In the genomic region with DNA sequence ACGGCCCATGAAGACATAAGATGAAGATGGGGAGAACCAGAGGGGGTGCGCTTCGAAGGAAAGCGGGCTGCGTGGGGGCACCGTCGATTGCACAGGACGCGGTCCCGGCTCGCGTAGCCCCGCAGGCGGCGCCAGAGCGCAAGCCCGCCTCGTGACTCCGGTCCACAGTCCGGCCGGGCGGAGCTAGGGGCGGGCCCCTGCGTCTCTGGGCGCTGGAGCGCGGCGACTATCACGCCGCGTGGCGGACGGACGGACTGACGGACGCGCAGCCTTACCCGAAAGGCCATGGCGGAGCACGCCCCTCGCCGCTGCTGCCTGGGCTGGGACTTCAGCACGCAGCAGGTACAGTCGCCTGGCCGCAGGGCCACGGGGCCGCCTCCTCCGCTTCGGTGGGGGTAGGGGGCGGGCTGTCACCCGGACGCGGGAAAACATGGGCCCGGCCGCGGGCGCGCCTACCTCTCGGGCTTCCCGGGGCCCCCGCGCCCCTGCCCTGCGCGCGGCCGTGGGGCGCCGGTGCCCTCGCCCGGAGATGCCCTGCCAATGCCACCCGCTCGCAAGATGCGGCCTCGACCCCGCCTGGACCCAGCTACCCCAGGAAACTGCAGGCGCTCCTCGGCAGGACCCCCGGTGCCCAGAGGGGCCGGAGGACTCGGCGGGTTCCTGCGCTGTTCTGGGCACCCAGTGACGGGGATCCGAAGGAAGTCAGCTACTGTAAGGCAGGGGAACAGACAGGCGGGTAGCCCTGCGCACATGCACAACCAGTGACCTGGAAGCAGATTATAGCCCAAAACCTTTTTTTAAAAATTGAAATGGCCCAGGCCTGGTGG, we compare ENCODE assay signal across 8 cellular contexts. TPM values are rescaled to one million over a fixed set of nuclear protein-coding genes. Genes with fewer than 3 reads are reported as not detected.
DNase-seq lines count a peak whose midpoint lies in the region; ATAC-seq and TF ChIP-seq lines count a peak whose summit lies in the region.

A gene (plus strand): TSS at position 202 of the 827 bp plus-strand sequence. CDS start 84 bp downstream, at position 286.

- TF ChIP-seq CTCF in ovary (IDR thresholded peaks at IDR 0.05) (peak; percentile 76 to 92 (median 85)), thyroid gland (IDR thresholded peaks at IDR 0.05) (peak; percentile 38 to 96 (median 77))

- 0 to 2% (median 1%) methylated on average over 56 to 86 of the region's 86 CpGs for WGBS in ovary, 3 donors
- 2 to 5% methylated on average over 22 to 31 of the region's 86 CpGs for WGBS in thyroid gland, 2 donors

- H3K36me3 ChIP-seq in SJSA1 (peaks cover 6% of the 10 kb centered on the region; the same call in 1 of the 2 replicates), ovary (no peaks in the 10 kb centered on the region), thyroid gland (no peaks in the 10 kb centered on the region)

- H3K9me3 ChIP-seq in SJSA1 (replicated peaks), result no peaks in the 10 kb centered on the region; the same call in 1 of the 2 replicates
- H3K9me3 ChIP-seq in ovary, result no peaks in the 10 kb centered on the region
- H3K9me3 ChIP-seq in thyroid gland, result no peaks in the 10 kb centered on the region

- 0 out of 2 replicates have a peak within 1 kb of the TSS, but pooled peaks have one; percentile 3 for H3K27ac ChIP-seq in SJSA1
- no peak within 1 kb of the TSS for H3K27ac ChIP-seq in ovary
- no peak within 1 kb of the TSS for H3K27ac ChIP-seq in thyroid gland

- H3K27me3 ChIP-seq in SJSA1 (replicated peaks) (no peaks in the 10 kb centered on the region), ovary (no peaks in the 10 kb centered on the region), thyroid gland (no peaks in the 10 kb centered on the region)

- peaks cover 4% of the 10 kb centered on the region for H3K4me1 Mint-ChIP-seq in activated naive CD4-positive, alpha-beta T cell treated with anti-CD3 and anti-CD28 coated beads for 36 hours (ENCODE audit: low read depth)

- DNase-seq in EL (peak; percentile 83), HuH-7.5 (ENCODE audit: low spot score) (peak; percentile 87), SJSA1 (ENCODE audit: low read depth in 1 of 2, low spot score in 2 of 2) (peak; percentile 74 to 77), head of caudate nucleus (peak; percentile 52 to 92 (median 84)), ovary (peak; percentile 76 to 89 (median 82)), thyroid gland (peak; percentile 82 to 86)
- DNase-seq in activated naive CD4-positive, alpha-beta T cell treated with anti-CD3 and anti-CD28 coated beads for 36 hours, result peak; percentile 79

- no peak within 1 kb of the TSS for H3K27ac Mint-ChIP-seq in activated naive CD4-positive, alpha-beta T cell treated with anti-CD3 and anti-CD28 coated beads for 36 hours

- H3K27me3 Mint-ChIP-seq in activated naive CD4-positive, alpha-beta T cell treated with anti-CD3 and anti-CD28 coated beads for 36 hours (ENCODE audit: low read depth), result peaks cover 2% of the 10 kb centered on the region

- intact Hi-C loops in activated naive CD4-positive, alpha-beta T cell treated with anti-CD3 and anti-CD28 coated beads for 36 hours (cut with micrococcal nuclease), result loop anchor here (1.0 to 5.0 kb wide), 7 partner anchors 108 to 374 kb away; a partner anchor contains a TSS
- intact Hi-C loops in head of caudate nucleus (cut with DNase I), result loop anchor here (5.0 kb wide), 3 partner anchors 106 to 151 kb away; a partner anchor contains a TSS
- intact Hi-C loops in ovary (cut with DNase I), result loop anchor here (5.0 to 10.0 kb wide), 4 partner anchors 131 to 232 kb away; a partner anchor contains a TSS
- intact Hi-C loops in thyroid gland (cut with DNase I), result loop anchor here (10.0 kb wide), 1 partner anchor 212 kb away; a partner anchor contains a TSS

- ATAC-seq in GM21529 (IDR thresholded peaks at IDR 0.05; ENCODE audit: unreplicated experiment), result peak; percentile 97

- H3K4me3 Mint-ChIP-seq in activated naive CD4-positive, alpha-beta T cell treated with anti-CD3 and anti-CD28 coated beads for 36 hours, result peak within 1 kb of the TSS; percentile 72

- H3K9me3 Mint-ChIP-seq in activated naive CD4-positive, alpha-beta T cell treated with anti-CD3 and anti-CD28 coated beads for 36 hours, result no peaks in the 10 kb centered on the region

- peaks cover 11% of the 10 kb centered on the region for H3K4me1 ChIP-seq in SJSA1 (replicated peaks)
- H3K4me1 ChIP-seq in ovary (ENCODE audit: insufficient read depth), result peaks cover 6% of the 10 kb centered on the region
- H3K4me1 ChIP-seq in thyroid gland, result peaks cover 0 to 11% of the 10 kb centered on the region in 2 donors

- TF ChIP-seq POLR2A in ovary (IDR thresholded peaks at IDR 0.05), result no peak
- no peak for TF ChIP-seq POLR2A in thyroid gland (IDR thresholded peaks at IDR 0.05)

- H3K4me3 ChIP-seq in SJSA1 (peak within 1 kb of the TSS; percentile 77), ovary (peak within 1 kb of the TSS; percentile 58), thyroid gland (replicated peaks in 1 of 3) (peak within 1 kb of the TSS; percentile 35 to 85 (median 61))

- no peak for TF ChIP-seq EP300 in ovary (IDR thresholded peaks at IDR 0.05)

- peaks cover 3% of the 10 kb centered on the region for H3K36me3 Mint-ChIP-seq in activated naive CD4-positive, alpha-beta T cell treated with anti-CD3 and anti-CD28 coated beads for 36 hours (ENCODE audit: low read depth)

- CTCF ChIA-PET in activated naive CD4-positive, alpha-beta T cell treated with anti-CD3 and anti-CD28 coated beads for 36 hours (lab: Charles Lee), result interaction anchor here (0.8 to 4.0 kb wide), 26 partner anchors 9 to 350 kb away, joined by 3 to 48 read pairs (median 5); a partner anchor contains a TSS

RNA-seq across cellular contexts. Expression of the gene that starts here (rescaled TPM):
- 0.66 and 3.0 TPM in 2 replicates for total RNA-seq in SJSA1 (2014; rRNA removed; shearing (Covaris generic))
- 1 to 10 TPM; 2.5 to 2.8 TPM for total RNA-seq in activated naive CD4-positive, alpha-beta T cell treated with anti-CD3 and anti-CD28 coated beads for 36 hours
- total RNA-seq in ovary (1 to 10 TPM; 1.4 to 7.0 (median 5.6) TPM), thyroid gland (1 to 10 TPM in 3 of 4 donors, under 1 TPM in 1; 0.78 to 1.7 (median 1.1) TPM)
- polyA plus RNA-seq in ovary, result 1 to 10 TPM; 1.8 to 3.5 TPM
